ENCODE assay signal across 13 cellular contexts in genomic region chr18:50726960-50727589, GRCh38.
DNase-seq lines count a peak whose midpoint lies in the region; ATAC-seq and TF ChIP-seq lines count a peak whose summit lies in the region.
"Had no signal": no experiment of that assay in that cellular context is flagged by ENCODE, and none has a peak within 500 bp of the region (broad histone marks: within the 10 kb centered on the region; RNA-seq: fewer than 3 reads in every experiment).

No MANE protein-coding gene starts in this region.

- in situ Hi-C loops in GM13976 (cut with MboI; ENCODE audit: low sequenced_read_pairs, unreplicated experiment): no loop called here
- in situ Hi-C loops in transverse colon (cut with MboI; ENCODE audit: low pct_ligation_motif_present in 1 of 4, low pct_unique_long_range_greater_than_20kb in 1 of 4, low sequenced_read_pairs in 3 of 4): no loop called here

- H3K9me3 ChIP-seq in testis (no peaks in the 10 kb centered on the region), transverse colon (no peaks in the 10 kb centered on the region), thyroid gland (no peaks in the 10 kb centered on the region)

- no peak for TF ChIP-seq EP300 in transverse colon (IDR thresholded peaks at IDR 0.05; ENCODE audit: low read depth)

- no peak for TF ChIP-seq POLR2A in testis (IDR thresholded peaks at IDR 0.05)
- TF ChIP-seq POLR2A in transverse colon (IDR thresholded peaks at IDR 0.05): no peak
- no peak for TF ChIP-seq POLR2A in thyroid gland (IDR thresholded peaks at IDR 0.05)

- H3K36me3 ChIP-seq in testis (ENCODE audit: low read depth, missing control alignments): no peaks in the 10 kb centered on the region
- no peaks in the 10 kb centered on the region for H3K36me3 ChIP-seq in transverse colon
- H3K36me3 ChIP-seq in thyroid gland: no peaks in the 10 kb centered on the region

- H3K4me1 ChIP-seq in foreskin keratinocyte (no peaks in the 10 kb centered on the region), testis (peaks cover 24% of the 10 kb centered on the region), transverse colon (no peaks in the 10 kb centered on the region), thyroid gland (no peaks in the 10 kb centered on the region)

- intact Hi-C loops in testis (cut with DNase I; ENCODE audit: low total_unique reads) (no loop called here), transverse colon (cut with DNase I; ENCODE audit: low total_unique reads) (no loop called here), thyroid gland (cut with DNase I) (no loop called here)

- no peak overlapping the region for H3K27ac ChIP-seq in foreskin keratinocyte
- H3K27ac ChIP-seq in testis: peak overlapping the region in 1 of 2 donors; percentile 11
- H3K27ac ChIP-seq in transverse colon: no peak overlapping the region
- H3K27ac ChIP-seq in thyroid gland: no peak overlapping the region

- no peaks in the 10 kb centered on the region for H3K27me3 ChIP-seq in foreskin keratinocyte
- no peaks in the 10 kb centered on the region for H3K27me3 ChIP-seq in testis
- no peaks in the 10 kb centered on the region for H3K27me3 ChIP-seq in transverse colon
- H3K27me3 ChIP-seq in thyroid gland: no peaks in the 10 kb centered on the region

- DNase-seq in GM13976 (ENCODE audit: low spot score): peak; percentile 65
- DNase-seq in foreskin keratinocyte: no peak
- no peak for DNase-seq in activated gamma-delta T cell treated with Interleukin-2 at 50 U/mL for 16 hours
- no peak for DNase-seq in testis
- DNase-seq in transverse colon: no peak
- no peak for DNase-seq in thyroid gland
- DNase-seq: amniotic stem cell, foreskin melanocyte, HCEC 1CT, NCI-H187, T1000 had no signal

- ATAC-seq in GM21447 (IDR thresholded peaks at IDR 0.05; ENCODE audit: unreplicated experiment) (peak; percentile 85), HG03378 (IDR thresholded peaks at IDR 0.05; ENCODE audit: unreplicated experiment) (peak; percentile 93), foreskin keratinocyte (peak; percentile 17)

- 63 to 69% methylated on average over 10 of the region's 10 CpGs for WGBS in testis, 2 donors
- 49% methylated on average over 10 of the region's 10 CpGs; no CpG with 5 or more reads in 1 of the 2 donors for WGBS in transverse colon (ENCODE audit: low coverage in 1 of 2), 2 donors
- 63 to 65% methylated on average over 10 of the region's 10 CpGs for WGBS in thyroid gland, 2 donors

- TF ChIP-seq CTCF in GM13976 (IDR thresholded peaks at IDR 0.05; ENCODE audit: borderline replicate concordance, control extremely low read depth, extremely low read depth, insufficient read depth, missing control alignments) (no peak), foreskin keratinocyte (conservative IDR thresholded peaks at IDR 0.05) (no peak), testis (IDR thresholded peaks at IDR 0.05) (no peak), transverse colon (IDR thresholded peaks at IDR 0.05) (no peak), thyroid gland (IDR thresholded peaks at IDR 0.05) (no peak)

- H3K4me3 ChIP-seq in testis (no peak overlapping the region), transverse colon (no peak overlapping the region), thyroid gland (replicated peaks in 1 of 3) (no peak overlapping the region)

Comparison
In these comparisons a context has a peak if more than half of its experiments do, and no peak if none do; other contexts are left out.
1. ATAC-seq: peak in every context shown above with its lines; median percentile 93 in HG03378; 85 in GM21447; 17 in foreskin keratinocyte.